25 cellular contexts compared by ENCODE assay signal in genomic region chr3:19822805-19823204, GRCh38.
"Had no signal": no experiment of that assay in that cellular context is flagged by ENCODE, and none has a peak within 500 bp of the region (broad histone marks: within the 10 kb centered on the region; RNA-seq: fewer than 3 reads in every experiment).

No MANE protein-coding gene starts in this region.

- DNase-seq: naive B cell; naive thymus-derived CD8-positive, alpha-beta T cell; nephron progenitor cell; occipital lobe; ovary; psoas muscle; right cardiac atrium; right lobe of liver; stimulated activated CD4-positive, alpha-beta T cell treated with anti-CD3 and anti-CD28 coated beads, Interleukin-15, amount 100 ng/mL, for 24 hours; stimulated activated CD4-positive, alpha-beta T cell treated with anti-CD3 and anti-CD28 coated beads, Interleukin-2, amount 100 ng/mL, for 24 hours; stimulated activated CD4-positive, alpha-beta T cell treated with anti-CD3 and anti-CD28 coated beads, Interleukin-2, amount 100 ng/mL, for 48 hours; stimulated activated CD4-positive, alpha-beta T cell treated with anti-CD3 and anti-CD28 coated beads, Interleukin-4, amount 100 ng/mL, for 24 hours; stimulated activated naive CD4-positive, alpha-beta T cell; substantia nigra; testis; tibial artery; transverse colon; upper lobe of right lung; uterus had no signal

- H3K27me3 Mint-ChIP-seq: naive B cell; progenitor cell of endocrine pancreas; stimulated activated memory B cell treated with anti-CD40 and anti-IgM and Interleukin-4, amounts not matched to agents 10 μg/mL and 1 μg/mL and 100 μg/mL, for 72 hours; stimulated activated naive CD8-positive, alpha-beta T cell treated with anti-CD3 and anti-CD28 coated beads, Interleukin-15, Interleukin-2, amounts not matched to agents 100 ng/mL and 50 ng/mL, for 24 hours; type B pancreatic cell had no signal

- H3K4me1 Mint-ChIP-seq: naive B cell; naive thymus-derived CD8-positive, alpha-beta T cell; nephron progenitor cell; neural crest cell; stimulated activated memory B cell treated with anti-CD40 and anti-IgM and Interleukin-4, amounts not matched to agents 10 μg/mL and 1 μg/mL and 100 μg/mL, for 72 hours had no signal

- H3K36me3 Mint-ChIP-seq: natural killer cell treated with Interleukin-12 subunit alpha and Interleukin-12 subunit beta and Interleukin-15 and Interleukin-18, amount 100 ng/mL, for 72 hours; type B pancreatic cell had no signal

- H3K27ac Mint-ChIP-seq: naive thymus-derived CD8-positive, alpha-beta T cell; natural killer cell treated with Interleukin-12 subunit alpha and Interleukin-12 subunit beta and Interleukin-15 and Interleukin-18, amount 100 ng/mL, for 72 hours; nephron progenitor cell; progenitor cell of endocrine pancreas; stimulated activated memory B cell treated with anti-CD40 and anti-IgM and Interleukin-4, amounts not matched to agents 10 μg/mL and 1 μg/mL and 100 μg/mL, for 72 hours; stimulated activated naive CD8-positive, alpha-beta T cell treated with anti-CD3 and anti-CD28 coated beads, Interleukin-15, Interleukin-2, amounts not matched to agents 100 ng/mL and 50 ng/mL, for 24 hours; type B pancreatic cell had no signal

- H3K4me3 Mint-ChIP-seq: naive B cell; naive thymus-derived CD8-positive, alpha-beta T cell; natural killer cell treated with Interleukin-12 subunit alpha and Interleukin-12 subunit beta and Interleukin-15 and Interleukin-18, amount 100 ng/mL, for 72 hours; nephron progenitor cell; neural crest cell; stimulated activated memory B cell treated with anti-CD40 and anti-IgM and Interleukin-4, amounts not matched to agents 10 μg/mL and 1 μg/mL and 100 μg/mL, for 72 hours; stimulated activated naive CD8-positive, alpha-beta T cell treated with anti-CD3 and anti-CD28 coated beads, Interleukin-15, Interleukin-2, amounts not matched to agents 100 ng/mL and 50 ng/mL, for 24 hours; type B pancreatic cell had no signal

- ATAC-seq: naive thymus-derived CD8-positive, alpha-beta T cell; psoas muscle had no signal
